ENCODE assay signal across 22 cellular contexts in genomic region chr4:96150501-96150900, GRCh38.
DNase-seq lines count a peak whose midpoint lies in the region; ATAC-seq and TF ChIP-seq lines count a peak whose summit lies in the region.
"Had no signal": no experiment of that assay in that cellular context is flagged by ENCODE, and none has a peak within 500 bp of the region (broad histone marks: within the 10 kb centered on the region; RNA-seq: fewer than 3 reads in every experiment).

No MANE protein-coding gene starts in this region.

- H3K27ac Mint-ChIP-seq in mesothelial cell of epicardium: peak overlapping the region; percentile 66
- H3K27ac Mint-ChIP-seq: CD14-positive monocyte; CD4-positive, alpha-beta T cell; CD8-positive, alpha-beta memory T cell; HFFc6 had no signal

- intact Hi-C loops in left ventricle myocardium superior (cut with micrococcal nuclease): no loop called here

- no peaks in the 10 kb centered on the region for H3K27me3 ChIP-seq in SK-N-SH (ENCODE audit: insufficient read depth)
- H3K27me3 ChIP-seq: BE2C; BLaER1 treated with 17β-estradiol and CSF1 and Interleukin-3, amounts not matched to agents 10 nM and 100 nM had no signal

- POLR2A ChIA-PET in SK-N-SH (lab: Yijun Ruan, JAX): no interaction called here

- H3K9me3 ChIP-seq in SK-N-SH: no peaks in the 10 kb centered on the region
- H3K9me3 ChIP-seq: BE2C; BLaER1 treated with 17β-estradiol and CSF1 and Interleukin-3, amounts not matched to agents 10 nM and 100 nM; HAP-1 had no signal

- H3K27ac ChIP-seq in SK-N-SH (ENCODE audit: low read depth in 2 of 2, low read length in 1 of 2) (no peak overlapping the region), coronary artery (no peak overlapping the region)
- H3K27ac ChIP-seq: 22Rv1; BLaER1 treated with 17β-estradiol and CSF1 and Interleukin-3, amounts not matched to agents 10 nM and 100 nM had no signal

- no peak for ATAC-seq in SK-N-SH treated with all-trans-retinoic acid at 6 μM for 48 hours
- no peak for ATAC-seq in left ventricle myocardium superior

- H3K4me3 Mint-ChIP-seq in mesothelial cell of epicardium: peak overlapping the region; percentile 22
- H3K4me3 Mint-ChIP-seq: CD14-positive monocyte; CD4-positive, alpha-beta T cell; CD8-positive, alpha-beta memory T cell; HFFc6 had no signal

- DNase-seq in SK-N-SH: no peak
- DNase-seq in coronary artery (ENCODE audit: low spot score): no peak
- no peak for DNase-seq in mesothelial cell of epicardium (ENCODE audit: low spot score in 2 of 2, unreplicated experiment in 2 of 2)
- no peak for DNase-seq in left ventricle myocardium superior
- no peak for DNase-seq in cortex of kidney (lab: John Stamatoyannopoulos, UW)
- DNase-seq in DMS79 (lab: John Stamatoyannopoulos, UW): no peak
- no peak for DNase-seq in GM13977 (ENCODE audit: low spot score)
- DNase-seq: ACHN; AML-193; BE2C; CD4-positive, alpha-beta T cell; CD8-positive, alpha-beta memory T cell; DMS 273 treated with DMSO at 0.1 percent for 48 hours; DMS79 treated with DMSO at 0.1 percent for 48 hours; GF-D8; GOT3; HFFc6 had no signal

- H3K27me3 Mint-ChIP-seq in mesothelial cell of epicardium (ENCODE audit: low read depth): no peaks in the 10 kb centered on the region
- H3K27me3 Mint-ChIP-seq: CD4-positive, alpha-beta T cell; CD8-positive, alpha-beta memory T cell had no signal

- TF ChIP-seq CTCF in SK-N-SH (IDR thresholded peaks at IDR 0.05) (no peak), coronary artery (IDR thresholded peaks at IDR 0.05) (no peak), mesothelial cell of epicardium (IDR thresholded peaks at IDR 0.05; ENCODE audit: unreplicated experiment) (no peak), GM13977 (IDR thresholded peaks at IDR 0.05; ENCODE audit: extremely low read depth, insufficient read depth, missing control alignments) (no peak)

- H3K9me3 Mint-ChIP-seq in mesothelial cell of epicardium: peaks cover 4% of the 10 kb centered on the region

- no peaks in the 10 kb centered on the region for H3K36me3 Mint-ChIP-seq in mesothelial cell of epicardium
- H3K36me3 Mint-ChIP-seq: CD14-positive monocyte; CD8-positive, alpha-beta memory T cell had no signal

- 59% methylated on average over 2 of the region's 2 CpGs for WGBS in SK-N-SH (ENCODE audit: low lambda C conversion rate)

- no peak overlapping the region for H3K9ac ChIP-seq in SK-N-SH
- H3K9ac ChIP-seq: BLaER1 treated with 17β-estradiol and CSF1 and Interleukin-3, amounts not matched to agents 10 nM and 100 nM had no signal

- no peak for TF ChIP-seq RAD21 in SK-N-SH (IDR thresholded peaks at IDR 0.05; ENCODE audit: low read length)

- CTCF ChIA-PET in SK-N-SH (lab: Yijun Ruan, JAX): no interaction called here

- no peaks in the 10 kb centered on the region for H3K9me2 ChIP-seq in SK-N-SH

- in situ Hi-C loops in GM13977 (cut with MboI; ENCODE audit: low pct_unique_long_range_greater_than_20kb, low sequenced_read_pairs, unreplicated experiment): no loop called here

- H3K4me1 Mint-ChIP-seq in mesothelial cell of epicardium: peaks cover 13% of the 10 kb centered on the region
- H3K4me1 Mint-ChIP-seq: CD14-positive monocyte; CD8-positive, alpha-beta memory T cell had no signal

- no peaks in the 10 kb centered on the region for H3K79me2 ChIP-seq in SK-N-SH (ENCODE audit: insufficient read depth)

- no peak overlapping the region for H3K4me2 ChIP-seq in SK-N-SH
- H3K4me2 ChIP-seq: BLaER1 treated with 17β-estradiol and CSF1 and Interleukin-3, amounts not matched to agents 10 nM and 100 nM had no signal

- H3K4me3 ChIP-seq in SK-N-SH (ENCODE audit: low read depth in 2 of 2, low read length in 1 of 2) (no peak overlapping the region), coronary artery (peak overlapping the region; percentile 27)
- H3K4me3 ChIP-seq: BLaER1 treated with 17β-estradiol and CSF1 and Interleukin-3, amounts not matched to agents 10 nM and 100 nM; HAP-1 had no signal

- 0 out of 2 replicates have a peak overlapping the region, but pooled peaks have one; percentile 48 for H2AFZ ChIP-seq in SK-N-SH (ENCODE audit: low read depth)

- no peaks in the 10 kb centered on the region for H3K36me3 ChIP-seq in SK-N-SH (replicated peaks in 1 of 2; ENCODE audit: control insufficient read depth in 1 of 2, insufficient read depth in 2 of 2, low read length in 1 of 2)
- H3K36me3 ChIP-seq: BE2C; BLaER1 treated with 17β-estradiol and CSF1 and Interleukin-3, amounts not matched to agents 10 nM and 100 nM; HAP-1 had no signal

- no peak for TF ChIP-seq EP300 in SK-N-SH (IDR thresholded peaks at IDR 0.05; ENCODE audit: borderline replicate concordance in 1 of 2, low read depth in 1 of 2, low read length in 1 of 2)

- no peaks in the 10 kb centered on the region for H3F3A ChIP-seq in SK-N-SH (replicated peaks; ENCODE audit: insufficient read depth)

- no peaks in the 10 kb centered on the region for H3K4me1 ChIP-seq in SK-N-SH (ENCODE audit: control insufficient read depth in 1 of 2, insufficient read depth in 2 of 2, low read depth in 1 of 2, low read length in 1 of 2)
- H3K4me1 ChIP-seq: BE2C, HAP-1 had no signal

- no peaks in the 10 kb centered on the region for H4K20me1 ChIP-seq in SK-N-SH (ENCODE audit: insufficient read depth)
- H4K20me1 ChIP-seq: BLaER1 treated with 17β-estradiol and CSF1 and Interleukin-3, amounts not matched to agents 10 nM and 100 nM had no signal

TF ChIP-seq in SK-N-SH, 30 proteins besides CTCF, POLR2A, EP300 and RAD21:
- TF ChIP-seq GATA2 (CRISPR knock-in tag; IDR thresholded peaks at IDR 0.05) (no peak), RFX5 (IDR thresholded peaks at IDR 0.05; ENCODE audit: low read length) (no peak), TEAD4 (IDR thresholded peaks at IDR 0.05; ENCODE audit: borderline replicate concordance, insufficient read depth) (no peak), USF1 (IDR thresholded peaks at IDR 0.05; ENCODE audit: borderline replicate concordance, low read depth) (no peak), TAF1 (IDR thresholded peaks at IDR 0.05; ENCODE audit: borderline replicate concordance, low read depth, low read length) (no peak), FOXJ3 (CRISPR knock-in tag; IDR thresholded peaks at IDR 0.05) (no peak), SMC3 (IDR thresholded peaks at IDR 0.05; ENCODE audit: low read depth, low read length) (no peak), RXRA (IDR thresholded peaks at IDR 0.05; ENCODE audit: borderline replicate concordance, low read depth) (no peak)

TF ChIP-seq in SK-N-SH treated with all-trans-retinoic acid at 6 μM for 48 hours, 23 proteins besides CTCF, POLR2A, EP300 and RAD21 (continues in another document):
- TF ChIP-seq ZNF70 (CRISPR knock-in tag; IDR thresholded peaks at IDR 0.05) (no peak), CREB5 (CRISPR knock-in tag; IDR thresholded peaks at IDR 0.05; ENCODE audit: low read depth) (no peak), PPARA (CRISPR knock-in tag; IDR thresholded peaks at IDR 0.05; ENCODE audit: borderline replicate concordance) (no peak), TCF4 (CRISPR knock-in tag; IDR thresholded peaks at IDR 0.05; ENCODE audit: borderline replicate concordance) (no peak), GLIS3 (CRISPR knock-in tag; IDR thresholded peaks at IDR 0.05) (no peak), ZNF8 (CRISPR knock-in tag; IDR thresholded peaks at IDR 0.05) (no peak), POU6F1 (CRISPR knock-in tag; IDR thresholded peaks at IDR 0.05; ENCODE audit: borderline replicate concordance, low read depth) (no peak), ZC3H10 (CRISPR knock-in tag; IDR thresholded peaks at IDR 0.05) (no peak), ESRRG (CRISPR knock-in tag; IDR thresholded peaks at IDR 0.05) (no peak), OSR1 (CRISPR knock-in tag; IDR thresholded peaks at IDR 0.05) (no peak), ARNTL (CRISPR knock-in tag; IDR thresholded peaks at IDR 0.05; ENCODE audit: borderline replicate concordance, low read depth) (no peak), ZFP30 (CRISPR knock-in tag; IDR thresholded peaks at IDR 0.05) (no peak), ZFP3 (CRISPR knock-in tag; IDR thresholded peaks at IDR 0.05) (no peak), SNAI2 (CRISPR knock-in tag; IDR thresholded peaks at IDR 0.05) (no peak), TOX (CRISPR knock-in tag; IDR thresholded peaks at IDR 0.05; ENCODE audit: borderline replicate concordance) (no peak), BACH2 (CRISPR knock-in tag; IDR thresholded peaks at IDR 0.05; ENCODE audit: borderline replicate concordance) (no peak)
